Comparison of ENCODE assay signal across 8 cellular contexts in the genomic region with DNA sequence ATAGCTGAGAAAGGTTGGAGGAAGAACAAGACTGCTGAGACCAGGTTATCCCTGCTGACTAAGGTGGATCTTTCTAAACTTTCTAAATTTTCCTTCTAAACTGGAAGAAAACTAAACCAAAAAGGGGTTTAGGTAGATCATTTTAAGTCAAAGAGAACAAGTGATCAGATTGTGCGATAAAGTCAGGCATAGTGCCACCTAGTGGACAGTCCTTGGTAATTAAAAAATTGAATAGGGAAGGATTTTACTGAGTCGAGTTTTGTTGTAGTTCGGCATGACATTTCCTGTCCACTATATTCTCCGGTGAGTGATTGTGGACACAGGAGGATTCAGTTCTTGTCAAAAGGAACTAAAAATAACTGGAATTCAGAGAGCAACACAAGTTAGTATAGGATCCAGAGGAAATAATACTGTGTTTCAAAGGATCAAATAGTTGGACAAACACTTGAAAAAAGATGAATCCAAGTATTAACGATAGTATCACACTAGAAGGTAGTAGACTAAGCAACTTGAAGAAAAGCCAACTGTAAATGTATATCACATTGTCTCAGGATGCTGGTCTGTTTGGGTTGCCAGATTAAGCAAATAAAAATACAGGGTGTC.
DNase-seq lines count a peak whose midpoint lies in the region; ATAC-seq and TF ChIP-seq lines count a peak whose summit lies in the region.

No MANE protein-coding gene starts in this region.

- H3K36me3 ChIP-seq in BE2C (no peaks in the 10 kb centered on the region), body of pancreas (replicated peaks in 1 of 2; ENCODE audit: insufficient read depth in 1 of 2, low read depth in 2 of 2) (no peaks in the 10 kb centered on the region)

- H3K4me3 ChIP-seq in BE2C (ENCODE audit: low read depth, low read length) = no peak overlapping the region
- no peak overlapping the region for H3K4me3 ChIP-seq in GM12875 (ENCODE audit: low read depth, low read length)
- no peak overlapping the region for H3K4me3 ChIP-seq in body of pancreas

- intact Hi-C loops in body of pancreas (cut with DNase I) = no loop called here

- 18 to 20% methylated on average over 5 of the region's 5 CpGs for WGBS in body of pancreas, 2 donors

- H3K4me1 ChIP-seq in BE2C (no peaks in the 10 kb centered on the region), body of pancreas (no peaks in the 10 kb centered on the region)

- TF ChIP-seq POLR2A in body of pancreas (IDR thresholded peaks at IDR 0.05) = no peak

- H3K27ac ChIP-seq in body of pancreas = no peak overlapping the region

- TF ChIP-seq CTCF in BE2C (IDR thresholded peaks at IDR 0.05; ENCODE audit: low read depth, low read length) (peak; percentile 63), GM12875 (IDR thresholded peaks at IDR 0.05; ENCODE audit: borderline replicate concordance, insufficient read depth, low read depth, low read length) (peak; percentile 34; the same call in 1 of the 2 replicates), body of pancreas (IDR thresholded peaks at IDR 0.05) (peak; percentile 27 to 58 (median 48))

- H3K9me3 ChIP-seq in BE2C = no peaks in the 10 kb centered on the region
- no peaks in the 10 kb centered on the region for H3K9me3 ChIP-seq in body of pancreas

- no peaks in the 10 kb centered on the region for H3K27me3 ChIP-seq in BE2C
- no peaks in the 10 kb centered on the region for H3K27me3 ChIP-seq in body of pancreas

- peak; percentile 16 for DNase-seq in BE2C
- DNase-seq in NCI-H345 (lab: John Stamatoyannopoulos, UW) = peak; percentile 32
- DNase-seq in body of pancreas = peak in 3 of 4 donors; percentile 10 to 16 (median 10)
- DNase-seq in lung microvascular endothelial cell (ENCODE audit: low read depth in 2 of 2) = peak; percentile 24 to 36
- no peak for DNase-seq in HK-2 (ENCODE audit: unreplicated experiment)

- ATAC-seq in HG02852 (IDR thresholded peaks at IDR 0.05; ENCODE audit: unreplicated experiment) (peak; percentile 90), body of pancreas (no peak), GM21447 (IDR thresholded peaks at IDR 0.05; ENCODE audit: unreplicated experiment) (no peak)
